8 cellular contexts compared by ENCODE assay signal in genomic region chr6:169212436-169212835, GRCh38. TPM values are rescaled to one million over a fixed set of nuclear protein-coding genes. Genes with fewer than 3 reads are reported as not detected.
DNase-seq lines count a peak whose midpoint lies in the region; ATAC-seq and TF ChIP-seq lines count a peak whose summit lies in the region.

No MANE protein-coding gene starts in this region.

- TF ChIP-seq CTCF in right atrium auricular region (IDR thresholded peaks at IDR 0.05) (no peak), adrenal gland (IDR thresholded peaks at IDR 0.05) (no peak), vagina (IDR thresholded peaks at IDR 0.05) (no peak), MM.1S (IDR thresholded peaks at IDR 0.05; ENCODE audit: low read length) (no peak), prostate gland (IDR thresholded peaks at IDR 0.05) (no peak)

- no peak overlapping the region; the same call in 1 of the 2 replicates for H2AFZ ChIP-seq in MM.1S (ENCODE audit: low read length)

- H3K36me3 ChIP-seq in right atrium auricular region (peaks cover 8% of the 10 kb centered on the region), adrenal gland (replicated peaks in 1 of 2) (no peaks in the 10 kb centered on the region), vagina (no peaks in the 10 kb centered on the region), MM.1S (replicated peaks; ENCODE audit: insufficient read depth, low read length) (no peaks in the 10 kb centered on the region), prostate gland (no peaks in the 10 kb centered on the region)

- no peak for TF ChIP-seq POLR2A in adrenal gland (IDR thresholded peaks at IDR 0.05)
- TF ChIP-seq POLR2A in vagina (IDR thresholded peaks at IDR 0.05): no peak
- no peak for TF ChIP-seq POLR2A in prostate gland (IDR thresholded peaks at IDR 0.05)

- H3K9me2 ChIP-seq in MM.1S (replicated peaks; ENCODE audit: insufficient read depth, low read length): no peaks in the 10 kb centered on the region

- H3K4me2 ChIP-seq in MM.1S (ENCODE audit: low read depth, low read length): no peak overlapping the region

- H3K27ac ChIP-seq in right atrium auricular region (peak overlapping the region; percentile 90 to 92), adrenal gland (peak overlapping the region in 3 of 5 donors; percentile 95 to 97 (median 95)), vagina (peak overlapping the region; percentile 97), MM.1S (ENCODE audit: low read length) (no peak overlapping the region), prostate gland (no peak overlapping the region)

- H3K79me2 ChIP-seq in MM.1S (ENCODE audit: low read length): no peaks in the 10 kb centered on the region

- H3K9ac ChIP-seq in MM.1S (ENCODE audit: low read length): no peak overlapping the region

- intact Hi-C loops in left cardiac atrium (cut with DNase I) (no loop called here), adrenal gland (cut with DNase I) (loop anchor here in 1 of 2 donors (10.0 kb wide), 1 partner anchor 52 kb away; no protein-coding TSS in a partner anchor), left colon (cut with DNase I, micrococcal nuclease) (no loop called here), vagina (cut with DNase I) (no loop called here), prostate gland (cut with DNase I) (no loop called here)

- H3K4me3 ChIP-seq in right atrium auricular region: peak overlapping the region; percentile 23 to 36
- H3K4me3 ChIP-seq in adrenal gland: peak overlapping the region in 1 of 4 donors; percentile 33
- H3K4me3 ChIP-seq in vagina: peak overlapping the region; percentile 30
- H3K4me3 ChIP-seq in MM.1S (ENCODE audit: low read length): no peak overlapping the region
- H3K4me3 ChIP-seq in prostate gland: peak overlapping the region in 1 of 2 donors; percentile 19

- no peaks in the 10 kb centered on the region for H3F3A ChIP-seq in MM.1S (ENCODE audit: insufficient read depth, low read length)

- H3K27me3 ChIP-seq in right atrium auricular region (no peaks in the 10 kb centered on the region), adrenal gland (no peaks in the 10 kb centered on the region), vagina (no peaks in the 10 kb centered on the region), MM.1S (replicated peaks; ENCODE audit: insufficient read depth, low read length) (no peaks in the 10 kb centered on the region), prostate gland (replicated peaks; ENCODE audit: insufficient read depth) (no peaks in the 10 kb centered on the region)

- H3K9me3 ChIP-seq in right atrium auricular region: peaks cover 0 to 9% of the 10 kb centered on the region in 2 donors
- peaks cover 0 to 8% (median 0%) of the 10 kb centered on the region in 3 donors for H3K9me3 ChIP-seq in adrenal gland (replicated peaks in 1 of 3)
- peaks cover 5% of the 10 kb centered on the region for H3K9me3 ChIP-seq in vagina
- no peaks in the 10 kb centered on the region for H3K9me3 ChIP-seq in MM.1S (replicated peaks; ENCODE audit: insufficient read depth, low read length)
- no peaks in the 10 kb centered on the region for H3K9me3 ChIP-seq in prostate gland

- H4K20me1 ChIP-seq in MM.1S (ENCODE audit: insufficient read depth, low read length): no peaks in the 10 kb centered on the region

- 79 to 87% (median 83%) methylated on average over 5 of the region's 5 CpGs for WGBS in adrenal gland, 4 donors
- WGBS in prostate gland: 69% methylated on average over 5 of the region's 5 CpGs

- H3K4me1 ChIP-seq in right atrium auricular region (peaks cover 0 to 15% of the 10 kb centered on the region in 2 donors), adrenal gland (replicated peaks in 1 of 2) (peaks cover 22 to 31% of the 10 kb centered on the region in 2 donors), vagina (peaks cover 32% of the 10 kb centered on the region), MM.1S (ENCODE audit: low read length) (no peaks in the 10 kb centered on the region), prostate gland (replicated peaks) (no peaks in the 10 kb centered on the region)

- ATAC-seq in left cardiac atrium (no peak), left colon (peak; percentile 18), GM19351 (IDR thresholded peaks at IDR 0.05; ENCODE audit: unreplicated experiment) (no peak)

- DNase-seq in right atrium auricular region (ENCODE audit: low spot score): no peak
- no peak for DNase-seq in left cardiac atrium
- DNase-seq in adrenal gland: no peak
- no peak for DNase-seq in left colon
- DNase-seq in vagina (ENCODE audit: extremely low spot score in 2 of 2): no peak
- no peak for DNase-seq in MM.1S
- no peak for DNase-seq in prostate gland (ENCODE audit: low spot score)

RNA-seq across cellular contexts. Expression of gene THBS2, which starts 41.2 kb away (rescaled TPM):
- total RNA-seq in right atrium auricular region: 10 to 100 TPM; 16.2 to 24.5 TPM
- 10 to 100 TPM; 22.7 to 74.8 TPM for total RNA-seq in left cardiac atrium
- total RNA-seq in adrenal gland: 10 to 100 TPM in 7 of 8 donors, 1 to 10 TPM in 1; 9.8 to 72.7 (median 27.0) TPM
- 1 to 10 TPM; 5.6 to 7.9 (median 6.1) TPM for polyA plus RNA-seq in adrenal gland
- 10 to 100 TPM in 1 of 2 donors, 1 to 10 TPM in 1; 5.0 to 13.6 TPM for total RNA-seq in left colon
- total RNA-seq in vagina: 86.4 TPM
- total RNA-seq in prostate gland: 10 to 100 TPM in 1 of 2 donors, 1 to 10 TPM in 1; 3.3 to 10.9 TPM

Comparison
In these comparisons a context has a peak if more than half of its experiments do, and no peak if none do; other contexts are left out.
1. H3K27ac ChIP-seq: peak in right atrium auricular region (2 of 2), adrenal gland (3 of 5) and vagina (single experiment); none in MM.1S (single experiment) and prostate gland (0 of 2).